10 cellular contexts compared by ENCODE assay signal in genomic region chr12:12467222-12467621, GRCh38.
A peak's percentile ranks its signal among the peaks of the same experiment; 100 is the strongest.
DNase-seq lines count a peak whose midpoint lies in the region; ATAC-seq and TF ChIP-seq lines count a peak whose summit lies in the region.
"Had no signal": no experiment of that assay in that cellular context is flagged by ENCODE, and none has a peak within 500 bp of the region (broad histone marks: within the 10 kb centered on the region; RNA-seq: fewer than 3 reads in every experiment).

No MANE protein-coding gene starts in this region.

- H2AFZ ChIP-seq in DND-41 (ENCODE audit: low read depth, low read length) = no peak overlapping the region

- TF ChIP-seq CTCF in DND-41 (IDR thresholded peaks at IDR 0.05; ENCODE audit: borderline replicate concordance, extremely low read depth, low read length, poor library complexity, severe bottlenecking) = no peak

- H3K36me3 ChIP-seq in DND-41 (ENCODE audit: insufficient read depth, low read length) (peaks cover 22% of the 10 kb centered on the region; the same call in 1 of the 2 replicates), HAP-1 (replicated peaks) (peaks cover 3% of the 10 kb centered on the region)
- H3K36me3 ChIP-seq: SJCRH30 had no signal

- no peaks in the 10 kb centered on the region for H4K20me1 ChIP-seq in DND-41 (ENCODE audit: insufficient read depth, low read length)

- H3K4me2 ChIP-seq in DND-41 (ENCODE audit: insufficient read depth, low read length) = no peak overlapping the region

- H3K4me1 Mint-ChIP-seq in activated CD4-positive, alpha-beta T cell treated with anti-CD3 and anti-CD28 coated beads, Interleukin-2, amount 10 ng/mL, durations not matched to agents 7 days and 5 days = peaks cover 72% of the 10 kb centered on the region

- no peaks in the 10 kb centered on the region for H3K27me3 Mint-ChIP-seq in activated CD4-positive, alpha-beta T cell treated with anti-CD3 and anti-CD28 coated beads, Interleukin-2, amount 10 ng/mL, durations not matched to agents 7 days and 5 days

- in situ Hi-C loops in HAP-1 (cut with MboI; ENCODE audit: low sequenced_read_pairs) = no loop called here

- no peak overlapping the region for H3K4me3 Mint-ChIP-seq in activated CD4-positive, alpha-beta T cell treated with anti-CD3 and anti-CD28 coated beads, Interleukin-2, amount 10 ng/mL, durations not matched to agents 7 days and 5 days

- peak; percentile 44; the same call in 1 of the 3 replicates for ATAC-seq in DND-41 (ENCODE audit: insufficient read depth, low read depth)

- H3K27me3 ChIP-seq in DND-41 (ENCODE audit: insufficient read depth, low read length, poor library complexity) (no peaks in the 10 kb centered on the region), HAP-1 (ENCODE audit: low read depth) (no peaks in the 10 kb centered on the region)
- H3K27me3 ChIP-seq: SJCRH30 had no signal

- peaks cover 63% of the 10 kb centered on the region for H3K36me3 Mint-ChIP-seq in activated CD4-positive, alpha-beta T cell treated with anti-CD3 and anti-CD28 coated beads, Interleukin-2, amount 10 ng/mL, durations not matched to agents 7 days and 5 days (ENCODE audit: low read depth)

- H3K9ac ChIP-seq in DND-41 (ENCODE audit: low read depth, low read length) = no peak overlapping the region

- CTCF ChIA-PET in activated CD4-positive, alpha-beta T cell treated with anti-CD3 and anti-CD28 coated beads, Interleukin-2, amount 10 ng/mL, durations not matched to agents 7 days and 5 days (lab: Charles Lee) = interaction anchor here (0.6 to 3.0 kb wide), 7 partner anchors 7 to 269 kb away, joined by 3 to 14 read pairs (median 6); no protein-coding TSS in a partner anchor

- H3K4me1 ChIP-seq in DND-41 (ENCODE audit: insufficient read depth, low read length) (no peaks in the 10 kb centered on the region), HAP-1 (no peaks in the 10 kb centered on the region)
- H3K4me1 ChIP-seq: SJCRH30 had no signal

- peak overlapping the region; percentile 85 for H3K27ac Mint-ChIP-seq in activated CD4-positive, alpha-beta T cell treated with anti-CD3 and anti-CD28 coated beads, Interleukin-2, amount 10 ng/mL, durations not matched to agents 7 days and 5 days

- H3K9me3 ChIP-seq in DND-41 (ENCODE audit: insufficient read depth, low read length, severe bottlenecking) (no peaks in the 10 kb centered on the region), HAP-1 (no peaks in the 10 kb centered on the region; the same call in 1 of the 2 replicates)
- H3K9me3 ChIP-seq: SJCRH30 had no signal

- peak; percentile 8 for DNase-seq in DND-41
- no peak for DNase-seq in activated CD4-positive, alpha-beta T cell treated with anti-CD3 and anti-CD28 coated beads, Interleukin-2, amount 10 ng/mL, durations not matched to agents 7 days and 5 days
- DNase-seq in stimulated activated CD4-positive, alpha-beta T cell treated with anti-CD3 and anti-CD28 coated beads, Interleukin-4, amount 100 ng/mL, for 1 hour = peak; percentile 38
- no peak for DNase-seq in COR-L47 (lab: John Stamatoyannopoulos, UW)
- DNase-seq in HAP-1 (ENCODE audit: low spot score in 2 of 2) = no peak
- no peak for DNase-seq in effector CD4-positive, alpha-beta T cell
- DNase-seq in NCI-H82 treated with DMSO at 0.1 percent for 48 hours (lab: John Stamatoyannopoulos, UW; ENCODE audit: unreplicated experiment) = no peak
- DNase-seq: NCI-H446, SJCRH30 had no signal

- no peaks in the 10 kb centered on the region for H3K9me3 Mint-ChIP-seq in activated CD4-positive, alpha-beta T cell treated with anti-CD3 and anti-CD28 coated beads, Interleukin-2, amount 10 ng/mL, durations not matched to agents 7 days and 5 days

- H3K27ac ChIP-seq in DND-41 (ENCODE audit: low read length) = no peak overlapping the region
- H3K27ac ChIP-seq in cingulate gyrus (ENCODE audit: low read depth, low read length) = peak overlapping the region; percentile 69
- H3K27ac ChIP-seq: SJCRH30 had no signal

- POLR2A ChIA-PET in activated CD4-positive, alpha-beta T cell treated with anti-CD3 and anti-CD28 coated beads, Interleukin-2, amount 10 ng/mL, durations not matched to agents 7 days and 5 days (lab: Charles Lee) = no interaction called here

- no peaks in the 10 kb centered on the region for H3K79me2 ChIP-seq in DND-41 (ENCODE audit: insufficient read depth, low read length)

- H3K4me3 ChIP-seq in DND-41 (ENCODE audit: low read depth in 1 of 2, low read length in 2 of 2) = no peak overlapping the region
- no peak overlapping the region for H3K4me3 ChIP-seq in HAP-1
- H3K4me3 ChIP-seq: SJCRH30 had no signal

Comparison
In these comparisons a context has a peak if more than half of its experiments do, and no peak if none do; other contexts are left out.
1. DNase-seq: peak in DND-41 (single experiment) and stimulated activated CD4-positive, alpha-beta T cell treated with anti-CD3 and anti-CD28 coated beads, Interleukin-4, amount 100 ng/mL, for 1 hour (single experiment); none in activated CD4-positive, alpha-beta T cell treated with anti-CD3 and anti-CD28 coated beads, Interleukin-2, amount 10 ng/mL, durations not matched to agents 7 days and 5 days (single experiment), COR-L47 (single experiment), HAP-1 (0 of 2), effector CD4-positive, alpha-beta T cell (single experiment) and NCI-H82 treated with DMSO at 0.1 percent for 48 hours (single experiment).